8 cellular contexts compared by ENCODE assay signal in genomic region chr12:113980537-113981337, GRCh38.
DNase-seq lines count a peak whose midpoint lies in the region; ATAC-seq and TF ChIP-seq lines count a peak whose summit lies in the region.

No MANE protein-coding gene starts in this region.

- H3K27ac ChIP-seq in C4-2B: no peak overlapping the region

- peak; percentile 72 for ATAC-seq in GM19351 (IDR thresholded peaks at IDR 0.05; ENCODE audit: unreplicated experiment)
- no peak for ATAC-seq in GM18873 (IDR thresholded peaks at IDR 0.05; ENCODE audit: low FRiP score, unreplicated experiment)
- ATAC-seq in GM19035 (IDR thresholded peaks at IDR 0.05; ENCODE audit: unreplicated experiment): no peak

- peak; percentile 95 for TF ChIP-seq CTCF in C4-2B (conservative IDR thresholded peaks at IDR 0.05)

- DNase-seq in NCI-H1694 (lab: John Stamatoyannopoulos, UW) (peak; percentile 29), SW 1271 (lab: John Stamatoyannopoulos, UW) (peak; percentile 16 to 72), epidermal melanocyte (ENCODE audit: insufficient read length, low spot score) (peak; percentile 66), middle frontal gyrus (ENCODE audit: extremely low spot score, low spot score) (peak; percentile 73)
